ENCODE assay signal across 19 cellular contexts in the genomic region with DNA sequence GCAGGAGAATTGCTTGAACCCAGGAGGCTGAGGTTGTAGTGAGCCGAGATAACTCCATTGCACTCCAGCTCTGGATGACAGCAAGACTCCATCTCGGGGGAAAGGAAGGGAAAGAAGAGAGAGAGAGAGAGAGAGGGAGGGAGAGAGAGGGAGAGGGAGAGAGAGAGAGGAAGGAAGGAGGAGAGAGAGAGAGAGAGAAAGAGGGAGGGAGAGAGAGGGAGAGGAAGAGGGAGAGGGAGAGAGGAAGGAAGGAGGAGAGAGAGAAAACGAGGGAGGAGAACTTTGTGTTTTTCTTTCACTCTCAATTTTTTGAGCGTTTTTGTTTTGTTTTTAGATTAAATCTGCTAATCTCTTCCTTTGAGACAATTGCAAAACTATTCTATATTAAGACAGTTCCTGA. TPM values are rescaled to one million over a fixed set of nuclear protein-coding genes. Genes with fewer than 3 reads are reported as not detected.
A peak's percentile ranks its signal among the peaks of the same experiment; 100 is the strongest.
DNase-seq lines count a peak whose midpoint lies in the region; FAIRE-seq and TF ChIP-seq lines count a peak whose summit lies in the region.
"Had no signal": no experiment of that assay in that cellular context is flagged by ENCODE, and none has a peak within 500 bp of the region (broad histone marks: within the 10 kb centered on the region; RNA-seq: fewer than 3 reads in every experiment).

No MANE protein-coding gene starts in this region.

- no peaks in the 10 kb centered on the region for H3K9me2 ChIP-seq in Loucy (replicated peaks; ENCODE audit: low read depth, low read length)
- no peaks in the 10 kb centered on the region for H3K9me2 ChIP-seq in SK-N-SH

- H3K36me3 ChIP-seq in BLaER1 (no peaks in the 10 kb centered on the region), Loucy (ENCODE audit: insufficient read depth, low read length) (no peaks in the 10 kb centered on the region), SK-N-SH (replicated peaks in 1 of 2; ENCODE audit: control insufficient read depth in 1 of 2, insufficient read depth in 2 of 2, low read length in 1 of 2) (no peaks in the 10 kb centered on the region)
- H3K36me3 ChIP-seq: MG63 had no signal

- H3K4me1 ChIP-seq in BLaER1 (peaks cover 14% of the 10 kb centered on the region), Loucy (ENCODE audit: insufficient read depth, low read length, poor library complexity, severe bottlenecking) (peaks cover 45% of the 10 kb centered on the region), SK-N-SH (ENCODE audit: control insufficient read depth in 1 of 2, insufficient read depth in 2 of 2, low read depth in 1 of 2, low read length in 1 of 2) (no peaks in the 10 kb centered on the region)

- no peak for TF ChIP-seq EP300 in SK-N-SH (IDR thresholded peaks at IDR 0.05; ENCODE audit: borderline replicate concordance in 1 of 2, low read depth in 1 of 2, low read length in 1 of 2)

- H3K9me3 Mint-ChIP-seq in activated CD4-positive, alpha-beta T cell treated with anti-CD3 and anti-CD28 coated beads, Interleukin-2, amount 10 ng/mL, durations not matched to agents 24 days and 14 days, result peaks cover 29% of the 10 kb centered on the region
- peaks cover 31% of the 10 kb centered on the region for H3K9me3 Mint-ChIP-seq in dendritic cell treated with granulocyte-macrophage colony-stimulating factor and Interleukin-4, amounts not matched to agents 40 ng/mL and 50 ng/mL, for 4 days
- peaks cover 6% of the 10 kb centered on the region for H3K9me3 Mint-ChIP-seq in activated CD4-positive, alpha-beta memory T cell treated with anti-CD3 and anti-CD28 coated beads for 36 hours

- peaks cover 19% of the 10 kb centered on the region for H3K9me3 ChIP-seq in BLaER1
- no peaks in the 10 kb centered on the region for H3K9me3 ChIP-seq in Loucy (ENCODE audit: insufficient read depth, low read depth, low read length)
- H3K9me3 ChIP-seq in SK-N-SH, result no peaks in the 10 kb centered on the region
- H3K9me3 ChIP-seq: MG63 had no signal

- WGBS in SK-N-SH (ENCODE audit: low lambda C conversion rate), result 44% methylated on average over 4 of the region's 4 CpGs

- peaks cover 24% of the 10 kb centered on the region for H3K36me3 Mint-ChIP-seq in activated CD4-positive, alpha-beta T cell treated with anti-CD3 and anti-CD28 coated beads, Interleukin-2, amount 10 ng/mL, durations not matched to agents 24 days and 14 days (ENCODE audit: low read depth)
- peaks cover 7% of the 10 kb centered on the region for H3K36me3 Mint-ChIP-seq in dendritic cell treated with granulocyte-macrophage colony-stimulating factor and Interleukin-4, amounts not matched to agents 40 ng/mL and 50 ng/mL, for 4 days (ENCODE audit: low read depth)
- H3K36me3 Mint-ChIP-seq in activated CD4-positive, alpha-beta memory T cell treated with anti-CD3 and anti-CD28 coated beads for 36 hours, result peaks cover 34% of the 10 kb centered on the region

- H3K4me3 Mint-ChIP-seq in activated CD4-positive, alpha-beta T cell treated with anti-CD3 and anti-CD28 coated beads, Interleukin-2, amount 10 ng/mL, durations not matched to agents 24 days and 14 days, result peak overlapping the region; percentile 39
- peak overlapping the region; percentile 28 for H3K4me3 Mint-ChIP-seq in dendritic cell treated with granulocyte-macrophage colony-stimulating factor and Interleukin-4, amounts not matched to agents 40 ng/mL and 50 ng/mL, for 4 days
- no peak overlapping the region for H3K4me3 Mint-ChIP-seq in activated CD4-positive, alpha-beta memory T cell treated with anti-CD3 and anti-CD28 coated beads for 36 hours

- no peak overlapping the region for H2AFZ ChIP-seq in Loucy (ENCODE audit: low read length)
- H2AFZ ChIP-seq in SK-N-SH (ENCODE audit: low read depth), result no peak overlapping the region

- no peaks in the 10 kb centered on the region for H3K27me3 ChIP-seq in BLaER1
- H3K27me3 ChIP-seq in Loucy (ENCODE audit: insufficient read depth, low read length, poor library complexity, severe bottlenecking), result no peaks in the 10 kb centered on the region
- H3K27me3 ChIP-seq in SK-N-SH (ENCODE audit: insufficient read depth), result no peaks in the 10 kb centered on the region
- H3K27me3 ChIP-seq: MG63 had no signal

- no peaks in the 10 kb centered on the region for H4K20me1 ChIP-seq in BLaER1
- H4K20me1 ChIP-seq in Loucy (ENCODE audit: insufficient read depth, low read length, poor library complexity, severe bottlenecking), result no peaks in the 10 kb centered on the region
- H4K20me1 ChIP-seq in SK-N-SH (ENCODE audit: insufficient read depth), result no peaks in the 10 kb centered on the region

- no peak overlapping the region for H3K27ac Mint-ChIP-seq in activated CD4-positive, alpha-beta T cell treated with anti-CD3 and anti-CD28 coated beads, Interleukin-2, amount 10 ng/mL, durations not matched to agents 24 days and 14 days
- H3K27ac Mint-ChIP-seq in dendritic cell treated with granulocyte-macrophage colony-stimulating factor and Interleukin-4, amounts not matched to agents 40 ng/mL and 50 ng/mL, for 4 days, result peak overlapping the region; percentile 69
- H3K27ac Mint-ChIP-seq in activated CD4-positive, alpha-beta memory T cell treated with anti-CD3 and anti-CD28 coated beads for 36 hours, result no peak overlapping the region

- FAIRE-seq in HTR-8/SVneo (lab: Jason Lieb, UNC), result no peak

- peak overlapping the region; percentile 60 for H3K4me2 ChIP-seq in BLaER1
- peak overlapping the region; percentile 74 for H3K4me2 ChIP-seq in Loucy (ENCODE audit: low read depth, low read length, poor library complexity, severe bottlenecking)
- no peak overlapping the region for H3K4me2 ChIP-seq in SK-N-SH

- no peaks in the 10 kb centered on the region for H3K27me3 Mint-ChIP-seq in activated CD4-positive, alpha-beta T cell treated with anti-CD3 and anti-CD28 coated beads, Interleukin-2, amount 10 ng/mL, durations not matched to agents 24 days and 14 days
- no peaks in the 10 kb centered on the region for H3K27me3 Mint-ChIP-seq in dendritic cell treated with granulocyte-macrophage colony-stimulating factor and Interleukin-4, amounts not matched to agents 40 ng/mL and 50 ng/mL, for 4 days
- no peaks in the 10 kb centered on the region for H3K27me3 Mint-ChIP-seq in activated CD4-positive, alpha-beta memory T cell treated with anti-CD3 and anti-CD28 coated beads for 36 hours

- no peak overlapping the region for H3K9ac ChIP-seq in BLaER1
- H3K9ac ChIP-seq in Loucy (ENCODE audit: low read depth, low read length, poor library complexity, severe bottlenecking), result no peak overlapping the region
- no peak overlapping the region for H3K9ac ChIP-seq in SK-N-SH

- no peak for TF ChIP-seq CTCF in Loucy (conservative IDR thresholded peaks at IDR 0.05; ENCODE audit: low read length)
- no peak for TF ChIP-seq CTCF in SK-N-SH (IDR thresholded peaks at IDR 0.05)

- peaks cover 22% of the 10 kb centered on the region for H3K4me1 Mint-ChIP-seq in activated CD4-positive, alpha-beta T cell treated with anti-CD3 and anti-CD28 coated beads, Interleukin-2, amount 10 ng/mL, durations not matched to agents 24 days and 14 days
- H3K4me1 Mint-ChIP-seq in dendritic cell treated with granulocyte-macrophage colony-stimulating factor and Interleukin-4, amounts not matched to agents 40 ng/mL and 50 ng/mL, for 4 days (ENCODE audit: low read depth), result peaks cover 19% of the 10 kb centered on the region
- peaks cover 37% of the 10 kb centered on the region for H3K4me1 Mint-ChIP-seq in activated CD4-positive, alpha-beta memory T cell treated with anti-CD3 and anti-CD28 coated beads for 36 hours (ENCODE audit: low read depth)

- DNase-seq in activated CD4-positive, alpha-beta T cell treated with anti-CD3 and anti-CD28 coated beads, Interleukin-2, amount 10 ng/mL, durations not matched to agents 24 days and 14 days, result no peak
- DNase-seq in activated CD4-positive, alpha-beta T cell treated with anti-CD3 and anti-CD28 coated beads for 1 hour, result no peak
- no peak for DNase-seq in activated CD4-positive, alpha-beta memory T cell treated with anti-CD3 and anti-CD28 coated beads for 36 hours
- DNase-seq in SK-N-SH (no peak), HTR-8/SVneo (ENCODE audit: insufficient read length, low spot score) (no peak)
- DNase-seq: 8988T, COR-L47, DMS79, MG63, NCI-H1048, NCI-H1436, NCI-H187 treated with DMSO at 0.1 percent for 48 hours, NCI-H2227 treated with DMSO at 0.1 percent for 48 hours, NCI-H510A treated with DMSO at 0.1 percent for 48 hours, NCI-H748 treated with DMSO at 0.1 percent for 48 hours, Right ventricle myocardium superior had no signal

- POLR2A ChIA-PET in activated CD4-positive, alpha-beta memory T cell treated with anti-CD3 and anti-CD28 coated beads for 36 hours (lab: Charles Lee), result no interaction called here
- POLR2A ChIA-PET in SK-N-SH (lab: Yijun Ruan, JAX), result no interaction called here

- H3K79me2 ChIP-seq in Loucy (ENCODE audit: insufficient read depth, low read length) (no peaks in the 10 kb centered on the region), SK-N-SH (ENCODE audit: insufficient read depth) (no peaks in the 10 kb centered on the region)

- H3F3A ChIP-seq in Loucy (ENCODE audit: low read depth) (peaks cover 3% of the 10 kb centered on the region; the same call in 1 of the 2 replicates), SK-N-SH (replicated peaks; ENCODE audit: insufficient read depth) (no peaks in the 10 kb centered on the region)

- intact Hi-C loops in activated CD4-positive, alpha-beta T cell treated with anti-CD3 and anti-CD28 coated beads, Interleukin-2, amount 10 ng/mL, durations not matched to agents 24 days and 14 days (cut with micrococcal nuclease), result no loop called here
- intact Hi-C loops in dendritic cell treated with granulocyte-macrophage colony-stimulating factor and Interleukin-4, amounts not matched to agents 40 ng/mL and 50 ng/mL, for 4 days (cut with micrococcal nuclease), result no loop called here
- intact Hi-C loops in activated CD4-positive, alpha-beta memory T cell treated with anti-CD3 and anti-CD28 coated beads for 36 hours (cut with micrococcal nuclease), result no loop called here

- CTCF ChIA-PET in activated CD4-positive, alpha-beta memory T cell treated with anti-CD3 and anti-CD28 coated beads for 36 hours (lab: Charles Lee), result interaction anchor here (0.6 to 2.9 kb wide), 2 partner anchors 13 to 262 kb away, joined by 3 to 18 read pairs; no protein-coding TSS in a partner anchor
- CTCF ChIA-PET in SK-N-SH (lab: Yijun Ruan, JAX), result no interaction called here

- H3K4me3 ChIP-seq in BLaER1, result no peak overlapping the region; the same call in 1 of the 2 replicates
- H3K4me3 ChIP-seq in Loucy (ENCODE audit: low read length, poor library complexity, severe bottlenecking), result peak overlapping the region; percentile 48
- H3K4me3 ChIP-seq in SK-N-SH (ENCODE audit: low read depth in 2 of 2, low read length in 1 of 2), result no peak overlapping the region
- H3K4me3 ChIP-seq: MG63 had no signal

- TF ChIP-seq RAD21 in SK-N-SH (IDR thresholded peaks at IDR 0.05; ENCODE audit: low read length), result no peak

- H3K27ac ChIP-seq in BLaER1 (no peak overlapping the region), SK-N-SH (ENCODE audit: low read depth in 2 of 2, low read length in 1 of 2) (no peak overlapping the region)

RNA-seq across cellular contexts. Expression of gene SPEF2, which starts 46.9 kb away (rescaled TPM):
- total RNA-seq in activated CD4-positive, alpha-beta T cell treated with anti-CD3 and anti-CD28 coated beads, Interleukin-2, amount 10 ng/mL, durations not matched to agents 24 days and 14 days, result 5.5 and 5.8 TPM in 2 replicates
- total RNA-seq in activated CD4-positive, alpha-beta memory T cell treated with anti-CD3 and anti-CD28 coated beads for 36 hours, result 10 to 100 TPM; 10.6 to 13.0 TPM
- polyA plus RNA-seq in SK-N-SH (2012; rRNA removed), result 1.6 and 2.6 TPM in 2 replicates
- 1.4 and 1.7 TPM in 2 replicates for polyA plus RNA-seq in SK-N-SH (2012; cell fraction: cytosol; rRNA removed)
- 3.8 and 8.5 TPM in 2 replicates for polyA plus RNA-seq in SK-N-SH (2012; cell fraction: nucleus; rRNA removed)
